27 cellular contexts compared by ENCODE assay signal in the genomic region with DNA sequence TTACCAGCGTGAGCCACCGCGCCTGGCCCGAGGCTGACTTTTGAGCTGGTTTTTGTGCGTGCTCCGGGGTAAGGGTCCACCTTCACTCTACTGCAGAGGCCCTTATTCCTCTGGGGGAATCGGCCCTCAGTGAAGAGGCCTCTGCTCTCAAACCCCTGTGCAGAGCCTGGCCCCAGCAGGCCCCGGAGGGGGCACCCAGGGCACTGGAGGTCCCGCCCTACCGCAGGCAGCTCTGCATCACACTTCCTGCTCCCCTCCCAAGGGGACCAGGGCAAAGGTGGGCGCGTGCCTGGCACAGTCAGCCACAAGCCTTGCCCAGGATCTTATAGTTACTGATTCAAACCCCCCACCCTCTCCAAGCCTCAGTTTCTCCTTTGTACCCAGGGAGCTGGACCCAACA. TPM values are rescaled to one million over a fixed set of nuclear protein-coding genes. Genes with fewer than 3 reads are reported as not detected.
DNase-seq lines count a peak whose midpoint lies in the region; ATAC-seq and TF ChIP-seq lines count a peak whose summit lies in the region.
"Had no signal": no experiment of that assay in that cellular context is flagged by ENCODE, and none has a peak within 500 bp of the region (broad histone marks: within the 10 kb centered on the region; RNA-seq: fewer than 3 reads in every experiment).

No MANE protein-coding gene starts in this region.

- peaks cover 33% of the 10 kb centered on the region for H3K4me1 Mint-ChIP-seq in CD8-positive, alpha-beta T cell (ENCODE audit: low read depth)
- H3K4me1 Mint-ChIP-seq in activated naive CD8-positive, alpha-beta T cell (ENCODE audit: low read depth), result peaks cover 41% of the 10 kb centered on the region

- no peak for ATAC-seq in CD8-positive, alpha-beta T cell
- ATAC-seq in Right ventricle myocardium superior (ENCODE audit: poor library complexity), result no peak
- ATAC-seq: heart right ventricle, K562 had no signal

- peak overlapping the region; percentile 78 for H3K27ac Mint-ChIP-seq in CD8-positive, alpha-beta T cell
- peak overlapping the region; percentile 91 for H3K27ac Mint-ChIP-seq in activated naive CD8-positive, alpha-beta T cell
- H3K27ac Mint-ChIP-seq: activated T-helper 2 cell treated with anti-CD3 and anti-CD28 coated beads, Interferon-gamma antibody, Interleukin-2, Interleukin-4, amounts not matched to agents 10 μg/mL and 5 μg/mL and 100 μg/mL, durations not matched to agents 14 hours and 24 hours and 36 hours had no signal

- H3K9me3 Mint-ChIP-seq in CD8-positive, alpha-beta T cell, result no peaks in the 10 kb centered on the region
- H3K9me3 Mint-ChIP-seq in activated naive CD8-positive, alpha-beta T cell (ENCODE audit: low read depth), result no peaks in the 10 kb centered on the region
- H3K9me3 Mint-ChIP-seq: activated T-helper 2 cell treated with anti-CD3 and anti-CD28 coated beads, Interferon-gamma antibody, Interleukin-2, Interleukin-4, amounts not matched to agents 10 μg/mL and 5 μg/mL and 100 μg/mL, durations not matched to agents 14 hours and 24 hours and 36 hours; CD4-positive, alpha-beta memory T cell had no signal

- H3K36me3 Mint-ChIP-seq in CD8-positive, alpha-beta T cell, result peaks cover 7% of the 10 kb centered on the region
- H3K36me3 Mint-ChIP-seq in activated naive CD8-positive, alpha-beta T cell, result peaks cover 2% of the 10 kb centered on the region

- peak in 3 of 7 experiments; percentile 25 to 46 (median 40) for DNase-seq in CD8-positive, alpha-beta T cell
- peak; percentile 21 for DNase-seq in Jurkat, Clone E6-1 (ENCODE audit: low read depth, low spot score)
- DNase-seq in stimulated activated CD8-positive, alpha-beta memory T cell treated with anti-CD3 and anti-CD28 coated beads, Interleukin-4, amount 100 ng/mL, for 48 hours, result peak; percentile 46
- DNase-seq in Right ventricle myocardium superior (no peak), DMS79 (lab: John Stamatoyannopoulos, UW) (no peak)
- no peak for DNase-seq in stimulated activated CD4-positive, alpha-beta T cell treated with anti-CD3 and anti-CD28 coated beads, Interleukin-2, amount 100 ng/mL, for 48 hours
- DNase-seq: activated CD4-positive, alpha-beta T cell treated with anti-CD3 and anti-CD28 coated beads, Interleukin-2, amount 10 ng/mL, durations not matched to agents 24 days and 14 days; CD4-positive, alpha-beta memory T cell; DMS153; effector CD8-positive, alpha-beta T cell; erythroblast; GDM1; heart right ventricle; MM.1S; NCI-H1436 treated with DMSO at 0.1 percent for 48 hours; NCI-H446 treated with DMSO at 0.1 percent for 48 hours; occipital lobe; Peyer's patch; stimulated activated naive CD4-positive, alpha-beta T cell treated with Interleukin-2 at 50 U/mL for 16 hours; T-helper 2 cell; tibial artery had no signal

- H3K27me3 ChIP-seq in CD8-positive, alpha-beta T cell (ENCODE audit: insufficient read depth, low read length), result no peaks in the 10 kb centered on the region
- H3K27me3 ChIP-seq: Peyer's patch had no signal

- peak overlapping the region; percentile 42 for H3K27ac ChIP-seq in CD8-positive, alpha-beta T cell (ENCODE audit: low read depth, low read length)
- H3K27ac ChIP-seq: heart right ventricle, tibial artery had no signal

- CTCF ChIA-PET in CD8-positive, alpha-beta T cell (lab: Charles Lee), result no interaction called here

- no peaks in the 10 kb centered on the region for H3K9me3 ChIP-seq in CD8-positive, alpha-beta T cell (ENCODE audit: low read length)
- H3K9me3 ChIP-seq: heart right ventricle, Peyer's patch, tibial artery had no signal

- no peaks in the 10 kb centered on the region for H3K27me3 Mint-ChIP-seq in CD8-positive, alpha-beta T cell (ENCODE audit: low read depth)
- no peaks in the 10 kb centered on the region for H3K27me3 Mint-ChIP-seq in activated naive CD8-positive, alpha-beta T cell
- H3K27me3 Mint-ChIP-seq: activated CD4-positive, alpha-beta T cell treated with anti-CD3 and anti-CD28 coated beads, Interleukin-2, amount 10 ng/mL, durations not matched to agents 24 days and 14 days; CD4-positive, alpha-beta memory T cell had no signal

- peak overlapping the region; percentile 32 for H3K4me3 Mint-ChIP-seq in CD8-positive, alpha-beta T cell
- no peak overlapping the region for H3K4me3 Mint-ChIP-seq in activated naive CD8-positive, alpha-beta T cell

- H3K4me1 ChIP-seq in CD8-positive, alpha-beta T cell (ENCODE audit: insufficient read depth, low read length), result peaks cover 50% of the 10 kb centered on the region

- POLR2A ChIA-PET in CD8-positive, alpha-beta T cell (lab: Charles Lee), result interaction anchor here (2.2 kb wide), 1 partner anchor 115 kb away, joined by 5 read pairs; the partner anchor contains the start of gene UQCC4

- H3K36me3 ChIP-seq in CD8-positive, alpha-beta T cell (ENCODE audit: insufficient read depth, low read length), result no peaks in the 10 kb centered on the region
- H3K36me3 ChIP-seq: heart right ventricle, Peyer's patch, tibial artery had no signal

- TF ChIP-seq CTCF in CD8-positive, alpha-beta T cell (IDR thresholded peaks at IDR 0.05), result no peak

- H3K4me3 ChIP-seq in CD8-positive, alpha-beta T cell (ENCODE audit: low read depth, low read length), result no peak overlapping the region
- no peak overlapping the region for H3K4me3 ChIP-seq in Jurkat, Clone E6-1 (ENCODE audit: low read length)
- H3K4me3 ChIP-seq: heart right ventricle, K562, Peyer's patch, smooth muscle cell, tibial artery had no signal

- intact Hi-C loops in CD8-positive, alpha-beta T cell (cut with DNase I, micrococcal nuclease), result loop anchor here in 1 of 2 experiments (10.0 kb wide), 3 partner anchors 169 to 671 kb away; partner anchors contain the start of genes CLCN7, METTL26, TMEM204 and WFIKKN1
- intact Hi-C loops in Right ventricle myocardium superior (cut with DNase I), result no loop called here

RNA-seq across cellular contexts. Expression of gene UBE2I, which starts 3.6 kb away (rescaled TPM):
- total RNA-seq in CD8-positive, alpha-beta T cell, result 100 to 1,000 TPM; 285 to 294 TPM
- polyA plus RNA-seq in Jurkat, Clone E6-1 (2012; ENCODE audit: insufficient read depth, insufficient read length), result 354 TPM
- total RNA-seq in Right ventricle myocardium superior, result 77.2 TPM

RNA-seq across cellular contexts. Expression of gene BAIAP3, which starts 27.6 kb away (rescaled TPM):
- total RNA-seq in CD8-positive, alpha-beta T cell, result 10 to 100 TPM; 13.8 to 18.3 TPM
- 0.70 TPM for polyA plus RNA-seq in Jurkat, Clone E6-1 (2012; ENCODE audit: insufficient read depth, insufficient read length)
- 3.7 TPM for total RNA-seq in Right ventricle myocardium superior

RNA-seq across cellular contexts. Expression of gene TSR3, which starts 45.9 kb away (rescaled TPM):
- total RNA-seq in CD8-positive, alpha-beta T cell, result 10 to 100 TPM; 21.6 to 22.7 TPM
- 65.9 TPM for polyA plus RNA-seq in Jurkat, Clone E6-1 (2012; ENCODE audit: insufficient read depth, insufficient read length)
- 52.6 TPM for total RNA-seq in Right ventricle myocardium superior

RNA-seq across cellular contexts. Expression of gene GNPTG, which starts 45.9 kb away (rescaled TPM):
- total RNA-seq in CD8-positive, alpha-beta T cell, result 10 to 100 TPM; 30.7 to 31.9 TPM
- polyA plus RNA-seq in Jurkat, Clone E6-1 (2012; ENCODE audit: insufficient read depth, insufficient read length), result 20.4 TPM
- total RNA-seq in Right ventricle myocardium superior, result 30.3 TPM

RNA-seq across cellular contexts. Expression of gene TPSD1, which starts 50.0 kb away (rescaled TPM):
- not detected for total RNA-seq in CD8-positive, alpha-beta T cell
- polyA plus RNA-seq in Jurkat, Clone E6-1 (2012; ENCODE audit: insufficient read depth, insufficient read length), result not detected
- 0.51 TPM for total RNA-seq in Right ventricle myocardium superior
- total RNA-seq: activated CD4-positive, alpha-beta T cell treated with anti-CD3 and anti-CD28 coated beads, Interleukin-2, amount 10 ng/mL, durations not matched to agents 24 days and 14 days; activated T-helper 2 cell treated with anti-CD3 and anti-CD28 coated beads, Interferon-gamma antibody, Interleukin-2, Interleukin-4, amounts not matched to agents 10 μg/mL and 5 μg/mL and 100 μg/mL, durations not matched to agents 14 hours and 24 hours and 36 hours; CD4-positive, alpha-beta memory T cell; fibroblast of villous mesenchyme; K562; occipital lobe; SK-MEL-5; smooth muscle cell had no signal
- polyA plus RNA-seq: CD4-positive, alpha-beta memory T cell; K562; smooth muscle cell had no signal

Comparison
In these comparisons a context has a peak if more than half of its experiments do, and no peak if none do; other contexts are left out.
1. DNase-seq: peak in Jurkat, Clone E6-1 (single experiment) and stimulated activated CD8-positive, alpha-beta memory T cell treated with anti-CD3 and anti-CD28 coated beads, Interleukin-4, amount 100 ng/mL, for 48 hours (single experiment); none in Right ventricle myocardium superior (single experiment), DMS79 (single experiment) and stimulated activated CD4-positive, alpha-beta T cell treated with anti-CD3 and anti-CD28 coated beads, Interleukin-2, amount 100 ng/mL, for 48 hours (0 of 2).